In the genomic region with DNA sequence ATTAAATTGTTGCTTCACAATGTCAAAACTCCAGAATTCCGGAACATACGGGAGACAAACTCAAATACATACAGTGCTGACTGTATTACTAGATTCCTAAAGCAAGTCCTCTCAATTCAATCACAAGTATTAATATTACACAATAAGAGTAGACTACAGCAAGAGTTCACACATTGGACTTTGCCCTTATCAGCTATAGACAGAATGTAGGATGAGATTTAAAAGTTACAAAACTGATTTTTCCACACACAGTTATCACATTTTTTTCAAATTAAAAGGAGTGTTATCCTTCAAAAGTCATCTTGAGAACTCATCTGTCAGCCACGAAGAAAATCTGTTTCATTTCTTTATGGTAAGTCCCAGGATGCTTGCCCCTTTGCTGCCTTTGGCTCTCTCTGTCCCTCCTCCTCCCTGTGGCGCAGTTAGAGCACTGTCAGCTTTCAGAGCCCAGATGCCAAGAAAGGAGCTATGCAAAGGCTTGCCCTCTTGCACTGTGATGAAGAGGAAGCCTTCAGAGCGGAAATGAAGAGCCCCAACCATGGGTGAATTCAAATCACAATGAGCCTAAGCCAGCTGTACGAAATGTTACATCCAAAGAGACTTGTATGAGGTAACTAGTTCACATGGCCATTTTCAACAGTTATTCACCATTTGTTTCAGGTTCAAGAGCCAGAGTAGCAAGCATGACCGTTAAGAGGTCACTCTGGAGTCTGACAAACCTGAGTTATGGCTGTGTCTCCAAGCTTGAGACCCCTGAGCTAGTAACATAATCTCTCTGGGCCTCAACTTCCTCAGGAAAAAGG, we compare ENCODE assay signal across 10 cellular contexts. TPM values are rescaled to one million over a fixed set of nuclear protein-coding genes. Genes with fewer than 3 reads are reported as not detected.
DNase-seq lines count a peak whose midpoint lies in the region; ATAC-seq, FAIRE-seq and TF ChIP-seq lines count a peak whose summit lies in the region.
"Had no signal": no experiment of that assay in that cellular context is flagged by ENCODE, and none has a peak within 500 bp of the region (broad histone marks: within the 10 kb centered on the region; RNA-seq: fewer than 3 reads in every experiment).

No MANE protein-coding gene starts in this region.

- intact Hi-C loops in Right ventricle myocardium inferior (cut with DNase I): loop anchor here (10.0 kb wide), 2 partner anchors 45 to 1045 kb away; a partner anchor contains a TSS
- intact Hi-C loops in cardiac septum (cut with DNase I): no loop called here

- H3K4me3 ChIP-seq in choroid plexus epithelial cell (ENCODE audit: low read depth, low read length): no peak overlapping the region

- FAIRE-seq in frontal cortex (lab: Jason Lieb, UNC): no peak

- no peak for DNase-seq in Right ventricle myocardium inferior (ENCODE audit: missing footprints)
- no peak for DNase-seq in cardiac septum (ENCODE audit: low spot score)
- peak; percentile 38 for DNase-seq in choroid plexus epithelial cell (ENCODE audit: low read depth)
- peak; percentile 30 for DNase-seq in midbrain (lab: John Stamatoyannopoulos, UW)
- no peak for DNase-seq in frontal cortex (ENCODE audit: low spot score in 2 of 2)
- DNase-seq in HK-2 (ENCODE audit: unreplicated experiment): no peak
- DNase-seq in islet precursor cell: no peak
- DNase-seq in SW480 (ENCODE audit: low spot score): no peak
- DNase-seq: activated CD8-positive, alpha-beta memory T cell treated with anti-CD3 and anti-CD28 coated beads, Interleukin-2, amount 50 U/mL, for 48 hours; NCI-H1694 treated with DMSO at 0.1 percent for 48 hours had no signal

- ATAC-seq in Right ventricle myocardium inferior: peak; percentile 58

- peak; percentile 1 for TF ChIP-seq CTCF in choroid plexus epithelial cell (conservative IDR thresholded peaks at IDR 0.05; ENCODE audit: low read depth, low read length)

RNA-seq across cellular contexts. Expression of a gene that starts 10.7 kb away (rescaled TPM):
- total RNA-seq in Right ventricle myocardium inferior (284 TPM), cardiac septum (195 TPM), frontal cortex (268 TPM)

RNA-seq across cellular contexts. Expression of a gene that starts 26.3 kb away (rescaled TPM):
- total RNA-seq in Right ventricle myocardium inferior: not detected
- total RNA-seq in cardiac septum: not detected
- not detected for total RNA-seq in frontal cortex

RNA-seq across cellular contexts. Expression of a gene that starts 47.5 kb away (rescaled TPM):
- total RNA-seq in Right ventricle myocardium inferior (86.1 TPM), cardiac septum (65.7 TPM), frontal cortex (73.4 TPM)

Comparison
In these comparisons a context has a peak if more than half of its experiments do, and no peak if none do; other contexts are left out.
1. DNase-seq: peak in choroid plexus epithelial cell (single experiment) and midbrain (single experiment); none in Right ventricle myocardium inferior (single experiment), cardiac septum (single experiment), frontal cortex (0 of 2), HK-2 (single experiment), islet precursor cell (single experiment) and SW480 (single experiment).